ENCODE assay signal across 8 cellular contexts in the genomic region with DNA sequence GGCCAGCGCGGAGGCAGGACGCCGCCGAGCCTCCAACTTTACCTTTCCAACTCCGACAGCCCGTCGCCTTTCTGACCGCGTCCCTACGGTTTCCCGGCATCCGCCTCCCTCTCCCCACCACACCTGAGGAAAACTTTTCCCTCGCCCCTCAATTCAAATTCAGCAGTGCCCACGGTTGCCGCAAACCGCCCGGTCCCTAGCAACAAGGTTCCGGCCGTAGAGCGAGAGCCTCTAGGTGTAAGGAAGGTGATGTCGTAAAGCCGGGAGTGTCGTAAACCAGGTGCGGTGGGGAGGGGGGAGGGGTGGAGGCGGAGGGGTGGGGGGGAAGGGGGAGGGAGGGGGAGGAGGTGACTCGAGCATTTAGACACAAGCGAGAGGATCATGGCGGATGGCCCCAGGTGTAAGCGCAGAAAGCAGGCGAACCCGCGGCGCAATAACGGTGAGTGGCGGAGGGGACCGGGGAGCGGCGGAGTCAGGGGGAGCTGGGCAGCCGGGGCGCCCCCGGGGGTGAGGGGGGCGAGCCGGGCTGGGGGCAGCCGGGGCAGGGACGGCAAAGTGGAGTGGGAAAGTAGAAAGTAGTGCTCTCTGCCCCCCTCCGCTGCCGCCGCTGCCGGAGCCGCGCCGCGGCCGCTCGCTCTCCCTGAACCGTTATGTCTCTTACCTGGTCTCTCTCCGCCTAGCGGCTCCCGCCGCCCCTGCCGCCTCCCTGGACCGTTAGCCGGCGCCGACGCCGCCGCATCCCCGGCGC. TPM values are rescaled to one million over a fixed set of nuclear protein-coding genes. Genes with fewer than 3 reads are reported as not detected.
DNase-seq lines count a peak whose midpoint lies in the region; ATAC-seq and TF ChIP-seq lines count a peak whose summit lies in the region.

A gene (plus strand): TSS at position 363 of the 748 bp plus-strand sequence. CDS start 19 bp downstream, at position 382.

- POLR2A ChIA-PET in activated CD8-positive, alpha-beta T cell treated with anti-CD3 and anti-CD28 coated beads, Interleukin-2, amount 10 ng/mL, durations not matched to agents 7 days and 5 days (lab: Charles Lee), result interaction anchor here (0.7 to 3.0 kb wide), 6 partner anchors 21 to 1027 kb away, joined by 3 to 10 read pairs (median 4); a partner anchor contains a TSS

- CTCF ChIA-PET in activated CD8-positive, alpha-beta T cell treated with anti-CD3 and anti-CD28 coated beads, Interleukin-2, amount 10 ng/mL, durations not matched to agents 7 days and 5 days (lab: Charles Lee), result interaction anchor here (1.0 to 2.1 kb wide), 3 partner anchors 34 to 534 kb away, joined by 3 to 10 read pairs (median 5); a partner anchor contains a TSS

- H3K36me3 Mint-ChIP-seq in activated CD8-positive, alpha-beta T cell treated with anti-CD3 and anti-CD28 coated beads, Interleukin-2, amount 10 ng/mL, durations not matched to agents 7 days and 5 days (ENCODE audit: low read depth), result peaks cover 13% of the 10 kb centered on the region

- H3K4me3 Mint-ChIP-seq in activated CD8-positive, alpha-beta T cell treated with anti-CD3 and anti-CD28 coated beads, Interleukin-2, amount 10 ng/mL, durations not matched to agents 7 days and 5 days, result peak within 1 kb of the TSS; percentile 96

- DNase-seq in NCI-H748 (lab: John Stamatoyannopoulos, UW; ENCODE audit: unreplicated experiment) (peak; percentile 86), lung microvascular endothelial cell (ENCODE audit: low read depth in 2 of 2) (peak; percentile 92 to 98)
- DNase-seq in activated CD8-positive, alpha-beta T cell treated with anti-CD3 and anti-CD28 coated beads, Interleukin-2, amount 10 ng/mL, durations not matched to agents 7 days and 5 days, result peak; percentile 95
- peak; percentile 92 for DNase-seq in effector CD4-positive, alpha-beta T cell
- DNase-seq in stimulated activated CD8-positive, alpha-beta memory T cell treated with anti-CD3 and anti-CD28 coated beads, Interleukin-12 subunit alpha, Interleukin-12 subunit beta, amount 100 ng/mL, for 1 hour (ENCODE audit: low read depth), result peak; percentile 88

- peak within 1 kb of the TSS; percentile 99 for H3K27ac Mint-ChIP-seq in activated CD8-positive, alpha-beta T cell treated with anti-CD3 and anti-CD28 coated beads, Interleukin-2, amount 10 ng/mL, durations not matched to agents 7 days and 5 days

- peak within 1 kb of the TSS; percentile 88 for H3K27ac ChIP-seq in C4-2B

- H3K4me1 Mint-ChIP-seq in activated CD8-positive, alpha-beta T cell treated with anti-CD3 and anti-CD28 coated beads, Interleukin-2, amount 10 ng/mL, durations not matched to agents 7 days and 5 days (ENCODE audit: low read depth), result peaks cover 53% of the 10 kb centered on the region

- no peaks in the 10 kb centered on the region for H3K9me3 Mint-ChIP-seq in activated CD8-positive, alpha-beta T cell treated with anti-CD3 and anti-CD28 coated beads, Interleukin-2, amount 10 ng/mL, durations not matched to agents 7 days and 5 days (ENCODE audit: insufficient read depth)

- ATAC-seq in GM19328 (IDR thresholded peaks at IDR 0.05; ENCODE audit: unreplicated experiment) (peak; percentile 35), HG03520 (IDR thresholded peaks at IDR 0.05; ENCODE audit: unreplicated experiment) (peak; percentile 27)
- ATAC-seq in activated CD8-positive, alpha-beta T cell treated with anti-CD3 and anti-CD28 coated beads, Interleukin-2, amount 10 ng/mL, durations not matched to agents 7 days and 5 days, result peak; percentile 66

- no peaks in the 10 kb centered on the region for H3K27me3 Mint-ChIP-seq in activated CD8-positive, alpha-beta T cell treated with anti-CD3 and anti-CD28 coated beads, Interleukin-2, amount 10 ng/mL, durations not matched to agents 7 days and 5 days (ENCODE audit: low read depth)

- TF ChIP-seq CTCF in C4-2B (conservative IDR thresholded peaks at IDR 0.05), result peak; percentile 25

RNA-seq across cellular contexts. Expression of the gene that starts here (rescaled TPM):
- 10 to 100 TPM; 38.3 to 39.3 TPM for total RNA-seq in activated CD8-positive, alpha-beta T cell treated with anti-CD3 and anti-CD28 coated beads, Interleukin-2, amount 10 ng/mL, durations not matched to agents 7 days and 5 days
- 49.7 and 69.4 TPM in 2 replicates for total RNA-seq in lung microvascular endothelial cell

Comparison
In these comparisons a context has a peak if more than half of its experiments do, and no peak if none do; other contexts are left out.
1. Peak in every context shown above with its lines: DNase-seq, ATAC-seq and H3K27ac ChIP-seq.